ENCODE assay signal across 28 cellular contexts in the genomic region with DNA sequence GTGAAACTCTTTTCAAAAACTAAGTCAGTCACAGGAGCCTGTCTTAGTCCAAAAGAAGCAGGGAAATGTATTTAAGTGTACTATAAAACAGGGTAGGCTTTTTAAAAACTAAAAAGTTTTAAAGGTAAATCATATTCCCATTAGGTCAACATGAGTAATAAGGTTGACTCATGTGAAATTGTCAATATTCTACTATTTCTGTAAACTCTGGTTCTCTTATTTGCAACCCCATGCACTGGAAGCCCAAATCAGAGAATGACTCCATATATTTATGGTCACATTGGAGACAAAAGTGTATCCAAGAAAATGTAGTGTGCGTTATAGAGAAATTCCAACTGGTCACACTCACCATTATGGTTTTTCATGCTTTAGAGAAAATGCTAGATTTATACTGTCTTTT.
"Had no signal": no experiment of that assay in that cellular context is flagged by ENCODE, and none has a peak within 500 bp of the region (broad histone marks: within the 10 kb centered on the region; RNA-seq: fewer than 3 reads in every experiment).

No MANE protein-coding gene starts in this region.

- H3K27ac Mint-ChIP-seq: immature natural killer cell; mesothelial cell of epicardium; naive B cell; natural killer cell; nephron progenitor cell; progenitor cell of endocrine pancreas; stimulated activated memory B cell treated with anti-CD40 and anti-IgM and Interleukin-4, amounts not matched to agents 10 μg/mL and 1 μg/mL and 100 μg/mL, for 72 hours; stimulated activated naive CD8-positive, alpha-beta T cell treated with anti-CD3 and anti-CD28 coated beads, Interleukin-15, amount 100 ng/mL, for 72 hours had no signal

- H3K4me1 Mint-ChIP-seq: immature natural killer cell; naive B cell; natural killer cell; nephron progenitor cell; stimulated activated memory B cell treated with anti-CD40 and anti-IgM and Interleukin-4, amounts not matched to agents 10 μg/mL and 1 μg/mL and 100 μg/mL, for 72 hours had no signal

- DNase-seq: hypothalamus; immature natural killer cell; islet precursor cell; left cardiac atrium; left lung; lower lobe of right lung; naive B cell; natural killer cell; nephron progenitor cell; ovary; right lobe of liver; stimulated activated CD4-positive, alpha-beta T cell treated with anti-CD3 and anti-CD28 coated beads, Interleukin-1b, Interleukin-23, amount 100 ng/mL, for 48 hours; stimulated activated CD4-positive, alpha-beta T cell treated with anti-CD3 and anti-CD28 coated beads, Interleukin-2, amount 100 ng/mL, for 48 hours; stimulated activated CD4-positive, alpha-beta T cell treated with anti-CD3 and anti-CD28 coated beads, Interleukin-4, amount 100 ng/mL, for 4 hours; stimulated activated CD8-positive, alpha-beta memory T cell treated with anti-CD3 and anti-CD28 coated beads, Interleukin-4, amount 100 ng/mL, for 48 hours; stimulated activated naive CD4-positive, alpha-beta T cell treated with Interleukin-2 at 50 U/mL for 16 hours; stimulated activated naive CD8-positive, alpha-beta T cell treated with anti-CD3 and anti-CD28 coated beads, Interleukin-15, amount 100 ng/mL, for 72 hours; substantia nigra; testis; thyroid gland; transverse colon; upper lobe of left lung had no signal

- H3K4me1 ChIP-seq: left lung, lower lobe of right lung, right lobe of liver, testis, thyroid gland, transverse colon, upper lobe of left lung, vagina had no signal

- H3K36me3 Mint-ChIP-seq: immature natural killer cell; mesothelial cell of epicardium; naive B cell; natural killer cell; stimulated activated memory B cell treated with anti-CD40 and anti-IgM and Interleukin-4, amounts not matched to agents 10 μg/mL and 1 μg/mL and 100 μg/mL, for 72 hours had no signal

- H3K4me3 Mint-ChIP-seq: immature natural killer cell; mesothelial cell of epicardium; naive B cell; natural killer cell; nephron progenitor cell; stimulated activated memory B cell treated with anti-CD40 and anti-IgM and Interleukin-4, amounts not matched to agents 10 μg/mL and 1 μg/mL and 100 μg/mL, for 72 hours; stimulated activated naive CD8-positive, alpha-beta T cell treated with anti-CD3 and anti-CD28 coated beads, Interleukin-15, amount 100 ng/mL, for 72 hours had no signal

- H3K27me3 Mint-ChIP-seq: naive B cell; progenitor cell of endocrine pancreas; stimulated activated naive CD8-positive, alpha-beta T cell treated with anti-CD3 and anti-CD28 coated beads, Interleukin-15, amount 100 ng/mL, for 72 hours had no signal

- H3K4me3 ChIP-seq: left lung, lower lobe of right lung, ovary, right atrium auricular region, right lobe of liver, smooth muscle cell, testis, thyroid gland, transverse colon, upper lobe of left lung, vagina had no signal

- H3K9me3 Mint-ChIP-seq: immature natural killer cell; mesothelial cell of epicardium; naive B cell; natural killer cell; nephron progenitor cell; stimulated activated memory B cell treated with anti-CD40 and anti-IgM and Interleukin-4, amounts not matched to agents 10 μg/mL and 1 μg/mL and 100 μg/mL, for 72 hours; stimulated activated naive CD8-positive, alpha-beta T cell treated with anti-CD3 and anti-CD28 coated beads, Interleukin-15, amount 100 ng/mL, for 72 hours had no signal

- H3K4me2 ChIP-seq: smooth muscle cell had no signal

- ATAC-seq: left cardiac atrium; left lung; lower lobe of right lung; natural killer cell; right lobe of liver; stimulated activated memory B cell treated with anti-CD40 and anti-IgM and Interleukin-4, amounts not matched to agents 10 μg/mL and 1 μg/mL and 100 μg/mL, for 72 hours; stimulated activated naive CD8-positive, alpha-beta T cell treated with anti-CD3 and anti-CD28 coated beads, Interleukin-15, amount 100 ng/mL, for 72 hours had no signal

- H3K36me3 ChIP-seq: left lung, lower lobe of right lung, ovary, right atrium auricular region, right lobe of liver, thyroid gland, transverse colon, upper lobe of left lung, vagina had no signal

- H3K9me3 ChIP-seq: left lung, lower lobe of right lung, ovary, right atrium auricular region, right lobe of liver, testis, thyroid gland, transverse colon, upper lobe of left lung, vagina had no signal

- H3K27me3 ChIP-seq: left lung, ovary, right atrium auricular region, right lobe of liver, testis, thyroid gland, transverse colon, upper lobe of left lung, vagina had no signal

- H3K27ac ChIP-seq: left lung, lower lobe of right lung, ovary, right atrium auricular region, right lobe of liver, testis, thyroid gland, transverse colon, upper lobe of left lung, vagina had no signal
